In the genomic region with DNA sequence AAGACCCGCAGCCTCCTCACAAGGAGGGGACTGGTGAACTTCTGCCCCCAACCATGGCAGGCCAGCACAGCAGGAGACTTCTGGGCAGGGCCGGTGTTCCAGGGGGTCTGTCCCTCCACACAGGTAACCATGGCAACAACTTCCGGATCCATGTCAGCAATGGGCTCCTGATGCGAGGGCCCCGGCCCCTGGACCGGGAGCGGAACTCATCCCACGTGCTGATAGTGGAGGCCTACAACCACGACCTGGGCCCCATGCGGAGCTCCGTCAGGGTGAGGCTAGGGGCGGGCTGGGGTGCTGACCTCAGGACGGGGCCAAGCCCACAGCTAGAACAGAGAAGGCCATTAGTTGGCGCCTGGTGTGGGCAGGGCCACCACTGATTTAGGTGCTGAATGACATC, we compare ENCODE assay signal across 1 cellular context.
TF ChIP-seq lines count a peak whose summit lies in the region.

No MANE protein-coding gene starts in this region.

TF ChIP-seq in GM23338, 12 proteins besides CTCF, POLR2A, EP300 and RAD21:
- TF ChIP-seq, protein P1, sequence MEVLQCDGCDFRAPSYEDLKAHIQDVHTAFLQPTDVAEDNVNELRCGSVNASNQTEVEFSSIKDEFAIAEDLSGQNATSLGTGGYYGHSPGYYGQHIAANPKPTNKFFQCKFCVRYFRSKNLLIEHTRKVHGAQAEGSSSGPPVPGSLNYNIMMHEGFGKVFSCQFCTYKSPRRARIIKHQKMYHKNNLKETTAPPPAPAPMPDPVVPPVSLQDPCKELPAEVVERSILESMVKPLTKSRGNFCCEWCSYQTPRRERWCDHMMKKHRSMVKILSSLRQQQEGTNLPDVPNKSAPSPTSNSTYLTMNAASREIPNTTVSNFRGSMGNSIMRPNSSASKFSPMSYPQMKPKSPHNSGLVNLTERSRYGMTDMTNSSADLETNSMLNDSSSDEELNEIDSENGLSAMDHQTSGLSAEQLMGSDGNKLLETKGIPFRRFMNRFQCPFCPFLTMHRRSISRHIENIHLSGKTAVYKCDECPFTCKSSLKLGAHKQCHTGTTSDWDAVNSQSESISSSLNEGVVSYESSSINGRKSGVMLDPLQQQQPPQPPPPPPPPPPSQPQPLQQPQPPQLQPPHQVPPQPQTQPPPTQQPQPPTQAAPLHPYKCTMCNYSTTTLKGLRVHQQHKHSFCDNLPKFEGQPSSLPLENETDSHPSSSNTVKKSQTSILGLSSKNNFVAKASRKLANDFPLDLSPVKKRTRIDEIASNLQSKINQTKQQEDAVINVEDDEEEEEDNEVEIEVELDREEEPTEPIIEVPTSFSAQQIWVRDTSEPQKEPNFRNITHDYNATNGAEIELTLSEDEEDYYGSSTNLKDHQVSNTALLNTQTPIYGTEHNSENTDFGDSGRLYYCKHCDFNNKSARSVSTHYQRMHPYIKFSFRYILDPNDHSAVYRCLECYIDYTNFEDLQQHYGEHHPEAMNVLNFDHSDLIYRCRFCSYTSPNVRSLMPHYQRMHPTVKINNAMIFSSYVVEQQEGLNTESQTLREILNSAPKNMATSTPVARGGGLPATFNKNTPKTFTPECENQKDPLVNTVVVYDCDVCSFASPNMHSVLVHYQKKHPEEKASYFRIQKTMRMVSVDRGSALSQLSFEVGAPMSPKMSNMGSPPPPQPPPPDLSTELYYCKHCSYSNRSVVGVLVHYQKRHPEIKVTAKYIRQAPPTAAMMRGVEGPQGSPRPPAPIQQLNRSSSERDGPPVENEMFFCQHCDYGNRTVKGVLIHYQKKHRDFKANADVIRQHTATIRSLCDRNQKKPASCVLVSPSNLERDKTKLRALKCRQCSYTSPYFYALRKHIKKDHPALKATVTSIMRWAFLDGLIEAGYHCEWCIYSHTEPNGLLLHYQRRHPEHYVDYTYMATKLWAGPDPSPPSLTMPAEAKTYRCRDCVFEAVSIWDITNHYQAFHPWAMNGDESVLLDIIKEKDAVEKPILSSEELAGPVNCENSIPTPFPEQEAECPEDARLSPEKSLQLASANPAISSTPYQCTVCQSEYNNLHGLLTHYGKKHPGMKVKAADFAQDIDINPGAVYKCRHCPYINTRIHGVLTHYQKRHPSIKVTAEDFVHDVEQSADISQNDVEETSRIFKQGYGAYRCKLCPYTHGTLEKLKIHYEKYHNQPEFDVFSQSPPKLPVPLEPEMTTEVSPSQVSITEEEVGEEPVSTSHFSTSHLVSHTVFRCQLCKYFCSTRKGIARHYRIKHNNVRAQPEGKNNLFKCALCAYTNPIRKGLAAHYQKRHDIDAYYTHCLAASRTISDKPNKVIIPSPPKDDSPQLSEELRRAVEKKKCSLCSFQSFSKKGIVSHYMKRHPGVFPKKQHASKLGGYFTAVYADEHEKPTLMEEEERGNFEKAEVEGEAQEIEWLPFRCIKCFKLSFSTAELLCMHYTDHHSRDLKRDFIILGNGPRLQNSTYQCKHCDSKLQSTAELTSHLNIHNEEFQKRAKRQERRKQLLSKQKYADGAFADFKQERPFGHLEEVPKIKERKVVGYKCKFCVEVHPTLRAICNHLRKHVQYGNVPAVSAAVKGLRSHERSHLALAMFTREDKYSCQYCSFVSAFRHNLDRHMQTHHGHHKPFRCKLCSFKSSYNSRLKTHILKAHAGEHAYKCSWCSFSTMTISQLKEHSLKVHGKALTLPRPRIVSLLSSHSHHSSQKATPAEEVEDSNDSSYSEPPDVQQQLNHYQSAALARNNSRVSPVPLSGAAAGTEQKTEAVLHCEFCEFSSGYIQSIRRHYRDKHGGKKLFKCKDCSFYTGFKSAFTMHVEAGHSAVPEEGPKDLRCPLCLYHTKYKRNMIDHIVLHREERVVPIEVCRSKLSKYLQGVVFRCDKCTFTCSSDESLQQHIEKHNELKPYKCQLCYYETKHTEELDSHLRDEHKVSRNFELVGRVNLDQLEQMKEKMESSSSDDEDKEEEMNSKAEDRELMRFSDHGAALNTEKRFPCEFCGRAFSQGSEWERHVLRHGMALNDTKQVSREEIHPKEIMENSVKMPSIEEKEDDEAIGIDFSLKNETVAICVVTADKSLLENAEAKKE (CRISPR knock-in tag; IDR thresholded peaks at IDR 0.05), result no peak
- TF ChIP-seq EZH2phosphoT487 (IDR thresholded peaks at IDR 0.05; ENCODE audit: unreplicated experiment) (no peak), CREB1 (CRISPR knock-in tag; IDR thresholded peaks at IDR 0.05; ENCODE audit: low read depth) (no peak), STAT1 (IDR thresholded peaks at IDR 0.05; ENCODE audit: unreplicated experiment) (no peak), NANOG (IDR thresholded peaks at IDR 0.05; ENCODE audit: borderline replicate concordance) (no peak), POLR2AphosphoS5 (IDR thresholded peaks at IDR 0.05; ENCODE audit: low read depth) (no peak), ZNF114 (CRISPR knock-in tag; IDR thresholded peaks at IDR 0.05) (no peak), JUNB (IDR thresholded peaks at IDR 0.05; ENCODE audit: unreplicated experiment) (no peak), EZH2 (IDR thresholded peaks at IDR 0.05; ENCODE audit: low read depth, unreplicated experiment) (no peak), ZNF331 (CRISPR knock-in tag; IDR thresholded peaks at IDR 0.05; ENCODE audit: low read depth) (no peak)
- TF ChIP-seq, protein P2, sequence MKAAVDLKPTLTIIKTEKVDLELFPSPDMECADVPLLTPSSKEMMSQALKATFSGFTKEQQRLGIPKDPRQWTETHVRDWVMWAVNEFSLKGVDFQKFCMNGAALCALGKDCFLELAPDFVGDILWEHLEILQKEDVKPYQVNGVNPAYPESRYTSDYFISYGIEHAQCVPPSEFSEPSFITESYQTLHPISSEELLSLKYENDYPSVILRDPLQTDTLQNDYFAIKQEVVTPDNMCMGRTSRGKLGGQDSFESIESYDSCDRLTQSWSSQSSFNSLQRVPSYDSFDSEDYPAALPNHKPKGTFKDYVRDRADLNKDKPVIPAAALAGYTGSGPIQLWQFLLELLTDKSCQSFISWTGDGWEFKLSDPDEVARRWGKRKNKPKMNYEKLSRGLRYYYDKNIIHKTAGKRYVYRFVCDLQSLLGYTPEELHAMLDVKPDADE (IDR thresholded peaks at IDR 0.05), result no peak
- TF ChIP-seq, protein P3, sequence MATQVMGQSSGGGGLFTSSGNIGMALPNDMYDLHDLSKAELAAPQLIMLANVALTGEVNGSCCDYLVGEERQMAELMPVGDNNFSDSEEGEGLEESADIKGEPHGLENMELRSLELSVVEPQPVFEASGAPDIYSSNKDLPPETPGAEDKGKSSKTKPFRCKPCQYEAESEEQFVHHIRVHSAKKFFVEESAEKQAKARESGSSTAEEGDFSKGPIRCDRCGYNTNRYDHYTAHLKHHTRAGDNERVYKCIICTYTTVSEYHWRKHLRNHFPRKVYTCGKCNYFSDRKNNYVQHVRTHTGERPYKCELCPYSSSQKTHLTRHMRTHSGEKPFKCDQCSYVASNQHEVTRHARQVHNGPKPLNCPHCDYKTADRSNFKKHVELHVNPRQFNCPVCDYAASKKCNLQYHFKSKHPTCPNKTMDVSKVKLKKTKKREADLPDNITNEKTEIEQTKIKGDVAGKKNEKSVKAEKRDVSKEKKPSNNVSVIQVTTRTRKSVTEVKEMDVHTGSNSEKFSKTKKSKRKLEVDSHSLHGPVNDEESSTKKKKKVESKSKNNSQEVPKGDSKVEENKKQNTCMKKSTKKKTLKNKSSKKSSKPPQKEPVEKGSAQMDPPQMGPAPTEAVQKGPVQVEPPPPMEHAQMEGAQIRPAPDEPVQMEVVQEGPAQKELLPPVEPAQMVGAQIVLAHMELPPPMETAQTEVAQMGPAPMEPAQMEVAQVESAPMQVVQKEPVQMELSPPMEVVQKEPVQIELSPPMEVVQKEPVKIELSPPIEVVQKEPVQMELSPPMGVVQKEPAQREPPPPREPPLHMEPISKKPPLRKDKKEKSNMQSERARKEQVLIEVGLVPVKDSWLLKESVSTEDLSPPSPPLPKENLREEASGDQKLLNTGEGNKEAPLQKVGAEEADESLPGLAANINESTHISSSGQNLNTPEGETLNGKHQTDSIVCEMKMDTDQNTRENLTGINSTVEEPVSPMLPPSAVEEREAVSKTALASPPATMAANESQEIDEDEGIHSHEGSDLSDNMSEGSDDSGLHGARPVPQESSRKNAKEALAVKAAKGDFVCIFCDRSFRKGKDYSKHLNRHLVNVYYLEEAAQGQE (IDR thresholded peaks at IDR 0.05; ENCODE audit: unreplicated experiment), result no peak
